In the genomic region with DNA sequence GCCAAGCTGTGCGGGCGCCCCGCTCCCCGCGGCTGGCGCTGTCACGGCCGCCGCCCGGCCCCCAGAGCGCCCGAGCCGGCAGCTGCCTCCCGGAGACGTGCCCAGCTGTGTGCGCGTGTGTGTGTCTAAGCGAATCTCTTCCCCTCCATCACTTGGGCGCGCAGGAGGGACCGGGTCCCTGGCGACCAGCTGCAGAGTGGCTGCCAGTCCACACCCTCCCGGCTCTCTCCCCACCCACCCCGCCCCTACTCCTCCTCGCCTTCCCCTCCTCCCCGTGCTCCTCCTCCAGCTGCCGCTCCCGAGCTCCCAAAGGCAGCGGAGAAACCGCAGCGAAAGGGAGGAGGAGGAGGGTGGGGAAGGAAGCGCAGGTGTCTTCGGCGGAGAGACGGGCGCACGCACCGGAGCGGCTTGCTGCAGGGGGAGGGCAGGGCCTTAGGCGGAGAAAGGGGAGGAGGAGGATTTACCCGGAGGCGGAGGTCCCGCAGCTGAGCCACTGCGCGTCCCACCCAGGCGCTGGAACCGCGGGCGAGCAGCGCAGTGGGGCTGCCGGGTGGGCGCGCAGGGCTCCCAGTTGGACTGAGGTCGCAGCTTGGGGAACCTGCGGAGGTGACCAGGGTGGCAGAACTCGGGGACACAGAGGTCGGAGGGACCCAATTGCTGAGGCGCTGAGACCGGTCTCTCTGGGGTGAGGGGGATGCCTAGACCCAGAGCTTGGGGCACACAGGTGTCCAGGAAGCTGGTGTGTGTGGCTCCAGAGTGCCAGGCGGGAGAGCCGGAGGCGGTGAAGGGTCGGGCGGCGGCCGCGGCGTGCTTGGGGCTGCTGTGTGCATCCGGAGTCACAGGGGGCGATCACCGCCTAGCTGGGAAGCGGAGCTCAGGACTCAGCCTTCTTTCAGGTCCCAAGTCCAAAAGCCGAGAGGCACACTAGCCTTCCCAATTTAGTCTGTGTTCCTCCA, we compare ENCODE assay signal across 1 cellular context.
TF ChIP-seq lines count a peak whose summit lies in the region.

HS3ST5 (minus strand) TSS at position 198 of the 956 bp plus-strand sequence. CDS start 280,178 bp downstream, outside the sequence.

TF ChIP-seq in HepG2, 621 proteins besides CTCF, POLR2A, EP300 and RAD21 (continued from another document and continues in another):
- TF ChIP-seq ZNF276 (CRISPR knock-in tag; IDR thresholded peaks at IDR 0.05; ENCODE audit: low read depth) (0 out of 2 replicates have a peak, but pooled peaks have one; percentile 38), SOX13 (IDR thresholded peaks at IDR 0.05) (no peak), SOX13 (CRISPR knock-in tag; conservative IDR thresholded peaks at IDR 0.05 in 1 of 2, IDR thresholded peaks at IDR 0.05 in 1 of 2) (no peak), RFXANK (CRISPR knock-in tag; IDR thresholded peaks at IDR 0.05) (no peak), MAFF (IDR thresholded peaks at IDR 0.05; ENCODE audit: low read depth, low read length) (no peak), ZNF484 (CRISPR knock-in tag; IDR thresholded peaks at IDR 0.05; ENCODE audit: borderline replicate concordance, low read depth) (no peak), CHD4 (IDR thresholded peaks at IDR 0.05; ENCODE audit: borderline replicate concordance, low read length) (no peak), PHF5A (CRISPR knock-in tag; IDR thresholded peaks at IDR 0.05; ENCODE audit: low read depth, unreplicated experiment) (no peak), BCL6 (CRISPR knock-in tag; IDR thresholded peaks at IDR 0.05) (no peak), NFIB (CRISPR knock-in tag; IDR thresholded peaks at IDR 0.05; ENCODE audit: borderline replicate concordance) (0 out of 2 replicates have a peak, but pooled peaks have one; percentile 34), KAT7 (CRISPR knock-in tag; IDR thresholded peaks at IDR 0.05; ENCODE audit: borderline replicate concordance) (peak; percentile 78; the same call in 1 of the 2 replicates), ZNF766 (CRISPR knock-in tag; IDR thresholded peaks at IDR 0.05; ENCODE audit: borderline replicate concordance) (no peak), PITX1 (CRISPR knock-in tag; IDR thresholded peaks at IDR 0.05) (peak; percentile 63; the same call in 1 of the 2 replicates), FOXK1 (CRISPR knock-in tag; IDR thresholded peaks at IDR 0.05; ENCODE audit: borderline replicate concordance, low read depth) (no peak), ZEB1 (IDR thresholded peaks at IDR 0.05; ENCODE audit: insufficient replicate concordance, low read depth) (no peak), STAT5B (CRISPR knock-in tag; IDR thresholded peaks at IDR 0.05) (no peak), ZNF44 (CRISPR knock-in tag; IDR thresholded peaks at IDR 0.05) (no peak), ZNF564 (CRISPR knock-in tag; IDR thresholded peaks at IDR 0.05) (no peak), SALL2 (CRISPR knock-in tag; IDR thresholded peaks at IDR 0.05) (no peak), NCOR1 (IDR thresholded peaks at IDR 0.05; ENCODE audit: borderline replicate concordance, low read length) (no peak), MTA3 (CRISPR knock-in tag; IDR thresholded peaks at IDR 0.05) (no peak), U2AF2 (IDR thresholded peaks at IDR 0.05; ENCODE audit: low read depth, low read length) (no peak), MNT (IDR thresholded peaks at IDR 0.05) (no peak), ZNF552 (CRISPR knock-in tag; IDR thresholded peaks at IDR 0.05; ENCODE audit: borderline replicate concordance) (no peak; the same call in 1 of the 2 replicates), DNMT3B (CRISPR knock-in tag; conservative IDR thresholded peaks at IDR 0.05) (no peak), ZNF225 (CRISPR knock-in tag; IDR thresholded peaks at IDR 0.05) (0 out of 2 replicates have a peak, but pooled peaks have one; percentile 28), ZNF350 (CRISPR knock-in tag; IDR thresholded peaks at IDR 0.05; ENCODE audit: borderline replicate concordance, low read depth) (peak; percentile 50; the same call in 1 of the 2 replicates), ZNF282 (IDR thresholded peaks at IDR 0.05; ENCODE audit: partially characterized antibody) (no peak)
- TF ChIP-seq, protein P1, sequence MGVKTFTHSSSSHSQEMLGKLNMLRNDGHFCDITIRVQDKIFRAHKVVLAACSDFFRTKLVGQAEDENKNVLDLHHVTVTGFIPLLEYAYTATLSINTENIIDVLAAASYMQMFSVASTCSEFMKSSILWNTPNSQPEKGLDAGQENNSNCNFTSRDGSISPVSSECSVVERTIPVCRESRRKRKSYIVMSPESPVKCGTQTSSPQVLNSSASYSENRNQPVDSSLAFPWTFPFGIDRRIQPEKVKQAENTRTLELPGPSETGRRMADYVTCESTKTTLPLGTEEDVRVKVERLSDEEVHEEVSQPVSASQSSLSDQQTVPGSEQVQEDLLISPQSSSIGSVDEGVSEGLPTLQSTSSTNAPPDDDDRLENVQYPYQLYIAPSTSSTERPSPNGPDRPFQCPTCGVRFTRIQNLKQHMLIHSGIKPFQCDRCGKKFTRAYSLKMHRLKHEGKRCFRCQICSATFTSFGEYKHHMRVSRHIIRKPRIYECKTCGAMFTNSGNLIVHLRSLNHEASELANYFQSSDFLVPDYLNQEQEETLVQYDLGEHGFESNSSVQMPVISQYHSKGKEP (CRISPR knock-in tag; IDR thresholded peaks at IDR 0.05) = no peak
- TF ChIP-seq, protein P2, sequence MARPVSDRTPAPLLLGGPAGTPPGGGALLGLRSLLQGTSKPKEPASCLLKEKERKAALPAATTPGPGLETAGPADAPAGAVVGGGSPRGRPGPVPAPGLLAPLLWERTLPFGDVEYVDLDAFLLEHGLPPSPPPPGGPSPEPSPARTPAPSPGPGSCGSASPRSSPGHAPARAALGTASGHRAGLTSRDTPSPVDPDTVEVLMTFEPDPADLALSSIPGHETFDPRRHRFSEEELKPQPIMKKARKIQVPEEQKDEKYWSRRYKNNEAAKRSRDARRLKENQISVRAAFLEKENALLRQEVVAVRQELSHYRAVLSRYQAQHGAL (CRISPR knock-in tag; IDR thresholded peaks at IDR 0.05; ENCODE audit: not compliant biosample characterization) = no peak
- TF ChIP-seq, protein P3, sequence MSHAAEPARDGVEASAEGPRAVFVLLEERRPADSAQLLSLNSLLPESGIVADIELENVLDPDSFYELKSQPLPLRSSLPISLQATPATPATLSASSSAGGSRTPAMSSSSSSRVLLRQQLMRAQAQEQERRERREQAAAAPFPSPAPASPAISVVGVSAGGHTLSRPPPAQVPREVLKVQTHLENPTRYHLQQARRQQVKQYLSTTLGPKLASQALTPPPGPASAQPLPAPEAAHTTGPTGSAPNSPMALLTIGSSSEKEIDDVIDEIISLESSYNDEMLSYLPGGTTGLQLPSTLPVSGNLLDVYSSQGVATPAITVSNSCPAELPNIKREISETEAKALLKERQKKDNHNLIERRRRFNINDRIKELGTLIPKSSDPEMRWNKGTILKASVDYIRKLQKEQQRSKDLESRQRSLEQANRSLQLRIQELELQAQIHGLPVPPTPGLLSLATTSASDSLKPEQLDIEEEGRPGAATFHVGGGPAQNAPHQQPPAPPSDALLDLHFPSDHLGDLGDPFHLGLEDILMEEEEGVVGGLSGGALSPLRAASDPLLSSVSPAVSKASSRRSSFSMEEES (CRISPR knock-in tag; IDR thresholded peaks at IDR 0.05) = peak; percentile 12; the same call in 1 of the 2 replicates
- TF ChIP-seq, protein P4, sequence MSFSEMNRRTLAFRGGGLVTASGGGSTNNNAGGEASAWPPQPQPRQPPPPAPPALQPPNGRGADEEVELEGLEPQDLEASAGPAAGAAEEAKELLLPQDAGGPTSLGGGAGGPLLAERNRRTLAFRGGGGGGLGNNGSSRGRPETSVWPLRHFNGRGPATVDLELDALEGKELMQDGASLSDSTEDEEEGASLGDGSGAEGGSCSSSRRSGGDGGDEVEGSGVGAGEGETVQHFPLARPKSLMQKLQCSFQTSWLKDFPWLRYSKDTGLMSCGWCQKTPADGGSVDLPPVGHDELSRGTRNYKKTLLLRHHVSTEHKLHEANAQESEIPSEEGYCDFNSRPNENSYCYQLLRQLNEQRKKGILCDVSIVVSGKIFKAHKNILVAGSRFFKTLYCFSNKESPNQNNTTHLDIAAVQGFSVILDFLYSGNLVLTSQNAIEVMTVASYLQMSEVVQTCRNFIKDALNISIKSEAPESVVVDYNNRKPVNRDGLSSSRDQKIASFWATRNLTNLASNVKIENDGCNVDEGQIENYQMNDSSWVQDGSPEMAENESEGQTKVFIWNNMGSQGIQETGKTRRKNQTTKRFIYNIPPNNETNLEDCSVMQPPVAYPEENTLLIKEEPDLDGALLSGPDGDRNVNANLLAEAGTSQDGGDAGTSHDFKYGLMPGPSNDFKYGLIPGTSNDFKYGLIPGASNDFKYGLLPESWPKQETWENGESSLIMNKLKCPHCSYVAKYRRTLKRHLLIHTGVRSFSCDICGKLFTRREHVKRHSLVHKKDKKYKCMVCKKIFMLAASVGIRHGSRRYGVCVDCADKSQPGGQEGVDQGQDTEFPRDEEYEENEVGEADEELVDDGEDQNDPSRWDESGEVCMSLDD (CRISPR knock-in tag; IDR thresholded peaks at IDR 0.05; ENCODE audit: borderline replicate concordance) = no peak
- TF ChIP-seq, protein P5, sequence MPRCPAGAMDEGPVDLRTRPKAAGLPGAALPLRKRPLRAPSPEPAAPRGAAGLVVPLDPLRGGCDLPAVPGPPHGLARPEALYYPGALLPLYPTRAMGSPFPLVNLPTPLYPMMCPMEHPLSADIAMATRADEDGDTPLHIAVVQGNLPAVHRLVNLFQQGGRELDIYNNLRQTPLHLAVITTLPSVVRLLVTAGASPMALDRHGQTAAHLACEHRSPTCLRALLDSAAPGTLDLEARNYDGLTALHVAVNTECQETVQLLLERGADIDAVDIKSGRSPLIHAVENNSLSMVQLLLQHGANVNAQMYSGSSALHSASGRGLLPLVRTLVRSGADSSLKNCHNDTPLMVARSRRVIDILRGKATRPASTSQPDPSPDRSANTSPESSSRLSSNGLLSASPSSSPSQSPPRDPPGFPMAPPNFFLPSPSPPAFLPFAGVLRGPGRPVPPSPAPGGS (CRISPR knock-in tag; IDR thresholded peaks at IDR 0.05) = peak; percentile 44; the same call in 1 of the 2 replicates
